Comparison of ENCODE assay signal across 1 cellular context in the genomic region with DNA sequence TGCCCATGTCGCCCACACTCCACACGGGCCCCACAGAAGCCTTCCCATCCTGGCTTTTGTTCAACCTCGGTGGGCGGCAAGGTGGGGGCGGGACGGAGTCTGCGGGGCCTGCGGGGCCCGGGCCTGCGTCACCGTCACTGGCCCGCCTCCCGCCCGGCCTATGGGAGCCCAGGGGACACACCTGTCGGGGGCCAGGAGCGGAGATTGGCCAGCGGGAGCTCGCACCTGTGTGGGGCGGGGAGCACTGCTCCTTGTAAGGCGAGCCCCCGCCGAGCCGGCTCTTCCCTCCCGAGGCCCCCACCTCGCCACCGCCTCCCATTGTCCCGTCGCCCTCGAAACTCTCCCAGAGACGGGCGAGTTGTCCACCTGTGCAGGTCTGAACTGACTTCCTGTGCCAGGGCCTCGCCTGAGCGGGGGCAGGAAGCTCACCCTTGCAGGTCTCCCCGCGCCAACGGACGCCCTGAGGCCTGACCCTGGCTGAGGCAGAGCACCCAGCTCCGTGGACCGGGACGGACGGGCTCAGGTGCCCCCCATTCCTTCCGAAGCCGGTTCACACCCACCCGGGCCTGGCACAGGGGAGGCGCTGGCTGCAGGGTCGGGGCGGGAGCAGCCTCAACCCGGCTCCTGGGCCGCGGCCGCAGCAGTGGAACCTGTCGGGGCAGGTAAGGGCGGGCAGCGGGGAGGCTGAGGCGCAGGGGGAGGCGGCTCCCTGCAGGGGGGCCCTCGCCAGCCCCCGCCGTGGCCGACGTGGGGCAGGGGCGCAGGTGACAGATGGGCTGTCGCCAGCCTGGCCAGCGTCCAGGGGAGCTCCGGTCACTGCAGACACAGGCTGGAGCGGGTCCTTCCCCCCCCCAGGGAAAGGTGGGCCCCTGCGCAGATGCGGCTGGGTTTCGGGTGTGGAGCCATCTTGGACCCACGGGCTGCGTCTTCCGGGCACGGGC.
TF ChIP-seq lines count a peak whose summit lies in the region.

No MANE protein-coding gene starts in this region.

TF ChIP-seq in HepG2, 621 proteins besides CTCF, POLR2A, EP300 and RAD21:
- 0 out of 2 replicates have a peak, but pooled peaks have one; percentile 3 for TF ChIP-seq ZNF326 (CRISPR knock-in tag; IDR thresholded peaks at IDR 0.05; ENCODE audit: borderline replicate concordance)
- TF ChIP-seq, protein P1, sequence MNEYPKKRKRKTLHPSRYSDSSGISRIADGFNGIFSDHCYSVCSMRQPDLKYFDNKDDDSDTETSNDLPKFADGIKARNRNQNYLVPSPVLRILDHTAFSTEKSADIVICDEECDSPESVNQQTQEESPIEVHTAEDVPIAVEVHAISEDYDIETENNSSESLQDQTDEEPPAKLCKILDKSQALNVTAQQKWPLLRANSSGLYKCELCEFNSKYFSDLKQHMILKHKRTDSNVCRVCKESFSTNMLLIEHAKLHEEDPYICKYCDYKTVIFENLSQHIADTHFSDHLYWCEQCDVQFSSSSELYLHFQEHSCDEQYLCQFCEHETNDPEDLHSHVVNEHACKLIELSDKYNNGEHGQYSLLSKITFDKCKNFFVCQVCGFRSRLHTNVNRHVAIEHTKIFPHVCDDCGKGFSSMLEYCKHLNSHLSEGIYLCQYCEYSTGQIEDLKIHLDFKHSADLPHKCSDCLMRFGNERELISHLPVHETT (CRISPR knock-in tag; conservative IDR thresholded peaks at IDR 0.05) = no peak
- TF ChIP-seq ZNF841 (CRISPR knock-in tag; IDR thresholded peaks at IDR 0.05; ENCODE audit: borderline replicate concordance) = no peak
- peak; percentile 67 for TF ChIP-seq AGO2 (optimal IDR thresholded peaks at IDR 0.05; ENCODE audit: low read depth, low read length)
- TF ChIP-seq, protein P2, sequence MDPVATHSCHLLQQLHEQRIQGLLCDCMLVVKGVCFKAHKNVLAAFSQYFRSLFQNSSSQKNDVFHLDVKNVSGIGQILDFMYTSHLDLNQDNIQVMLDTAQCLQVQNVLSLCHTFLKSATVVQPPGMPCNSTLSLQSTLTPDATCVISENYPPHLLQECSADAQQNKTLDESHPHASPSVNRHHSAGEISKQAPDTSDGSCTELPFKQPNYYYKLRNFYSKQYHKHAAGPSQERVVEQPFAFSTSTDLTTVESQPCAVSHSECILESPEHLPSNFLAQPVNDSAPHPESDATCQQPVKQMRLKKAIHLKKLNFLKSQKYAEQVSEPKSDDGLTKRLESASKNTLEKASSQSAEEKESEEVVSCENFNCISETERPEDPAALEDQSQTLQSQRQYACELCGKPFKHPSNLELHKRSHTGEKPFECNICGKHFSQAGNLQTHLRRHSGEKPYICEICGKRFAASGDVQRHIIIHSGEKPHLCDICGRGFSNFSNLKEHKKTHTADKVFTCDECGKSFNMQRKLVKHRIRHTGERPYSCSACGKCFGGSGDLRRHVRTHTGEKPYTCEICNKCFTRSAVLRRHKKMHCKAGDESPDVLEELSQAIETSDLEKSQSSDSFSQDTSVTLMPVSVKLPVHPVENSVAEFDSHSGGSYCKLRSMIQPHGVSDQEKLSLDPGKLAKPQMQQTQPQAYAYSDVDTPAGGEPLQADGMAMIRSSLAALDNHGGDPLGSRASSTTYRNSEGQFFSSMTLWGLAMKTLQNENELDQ (CRISPR knock-in tag; IDR thresholded peaks at IDR 0.05; ENCODE audit: borderline replicate concordance) = no peak
- TF ChIP-seq NRL (CRISPR knock-in tag; IDR thresholded peaks at IDR 0.05; ENCODE audit: borderline replicate concordance) = no peak
- TF ChIP-seq ZSCAN12 (CRISPR knock-in tag; IDR thresholded peaks at IDR 0.05) = no peak
- 0 out of 2 replicates have a peak, but pooled peaks have one; percentile 63 for TF ChIP-seq HNRNPL (IDR thresholded peaks at IDR 0.05; ENCODE audit: low read depth, low read length)
- 0 out of 2 replicates have a peak, but pooled peaks have one; percentile 24 for TF ChIP-seq ZC3H13 (CRISPR knock-in tag; IDR thresholded peaks at IDR 0.05)
- no peak for TF ChIP-seq GABPB1 (CRISPR knock-in tag; IDR thresholded peaks at IDR 0.05)
- TF ChIP-seq SIX4 (CRISPR knock-in tag; IDR thresholded peaks at IDR 0.05) = no peak
